Comparison of ENCODE assay signal across 23 cellular contexts in genomic region chr20:18815194-18815942, GRCh38. TPM values are rescaled to one million over a fixed set of nuclear protein-coding genes. Genes with fewer than 3 reads are reported as not detected.
DNase-seq lines count a peak whose midpoint lies in the region; ATAC-seq, FAIRE-seq and TF ChIP-seq lines count a peak whose summit lies in the region.
"Had no signal": no experiment of that assay in that cellular context is flagged by ENCODE, and none has a peak within 500 bp of the region (broad histone marks: within the 10 kb centered on the region; RNA-seq: fewer than 3 reads in every experiment).

No MANE protein-coding gene starts in this region.

- H3K4me3 ChIP-seq in GM12878 = no peak overlapping the region
- H3K4me3 ChIP-seq in CD8-positive, alpha-beta memory T cell (ENCODE audit: low read length) = no peak overlapping the region
- H3K4me3 ChIP-seq: GM23338 had no signal

- H3K27me3 ChIP-seq in GM12878 (replicated peaks in 1 of 2; ENCODE audit: control insufficient read depth in 2 of 2, insufficient read depth in 2 of 2, low read length in 1 of 2) = no peaks in the 10 kb centered on the region
- no peaks in the 10 kb centered on the region for H3K27me3 ChIP-seq in CD8-positive, alpha-beta memory T cell (ENCODE audit: insufficient read depth, low read length, poor library complexity, severe bottlenecking)

- no peaks in the 10 kb centered on the region for H3K9me3 ChIP-seq in GM12878 (replicated peaks; ENCODE audit: control insufficient read depth, insufficient read depth, low read length)
- H3K9me3 ChIP-seq in CD8-positive, alpha-beta memory T cell (ENCODE audit: low read length) = no peaks in the 10 kb centered on the region
- H3K9me3 ChIP-seq: Caco-2 had no signal

- FAIRE-seq in GM12891 (lab: Jason Lieb, UNC) = peak; percentile 62
- FAIRE-seq in GM12878 (lab: Jason Lieb, UNC) = no peak
- FAIRE-seq: G401.6, GM12892 had no signal

- H3K27me3 Mint-ChIP-seq in glutamatergic neuron (ENCODE audit: unreplicated experiment) = peaks cover 7% of the 10 kb centered on the region
- peaks cover 10 to 20% of the 10 kb centered on the region in 2 donors for H3K27me3 Mint-ChIP-seq in CD8-positive, alpha-beta memory T cell

- H3K27ac ChIP-seq in GM12878 (ENCODE audit: control insufficient read depth, insufficient read depth) = no peak overlapping the region
- H3K27ac ChIP-seq in CD8-positive, alpha-beta memory T cell (ENCODE audit: low read depth, low read length) = no peak overlapping the region

- no peaks in the 10 kb centered on the region for H3K4me1 ChIP-seq in GM12878 (ENCODE audit: control insufficient read depth, insufficient read depth, low read length)
- H3K4me1 ChIP-seq in CD8-positive, alpha-beta memory T cell (ENCODE audit: insufficient read depth, low read length) = no peaks in the 10 kb centered on the region

- RAD21 ChIA-PET in GM12878 (lab: Charles Lee; ENCODE audit: unreplicated experiment) = no interaction called here

- no peak overlapping the region for H3K9ac ChIP-seq in GM12878 (ENCODE audit: control insufficient read depth, insufficient read depth, low read length)

- H3K36me3 ChIP-seq in GM12878 (ENCODE audit: control insufficient read depth in 2 of 2, insufficient read depth in 2 of 2, low read length in 1 of 2) = no peaks in the 10 kb centered on the region
- H3K36me3 ChIP-seq in CD8-positive, alpha-beta memory T cell (ENCODE audit: insufficient read depth, low read length) = no peaks in the 10 kb centered on the region

- no peaks in the 10 kb centered on the region for H3K79me2 ChIP-seq in GM12878 (ENCODE audit: control insufficient read depth, insufficient read depth, low read length)

- H3K4me2 ChIP-seq in GM12878 (ENCODE audit: control insufficient read depth, insufficient read depth) = no peak overlapping the region
- H3K4me2 ChIP-seq: GM23338 had no signal

- SMC1A ChIA-PET in GM12878 (lab: Charles Lee; ENCODE audit: uncharacterized antibody, unreplicated experiment) = interaction anchor here (1.6 kb wide), 1 partner anchor 97 kb away, joined by 4 read pairs; no protein-coding TSS in a partner anchor

- H3K4me1 Mint-ChIP-seq in glutamatergic neuron (ENCODE audit: low read depth, unreplicated experiment) = peaks cover 6% of the 10 kb centered on the region
- H3K4me1 Mint-ChIP-seq in CD8-positive, alpha-beta memory T cell = no peaks in the 10 kb centered on the region
- H3K4me1 Mint-ChIP-seq: CD4-positive, alpha-beta memory T cell; GM23338; H9 had no signal

- TF ChIP-seq RAD21 in GM12878 (IDR thresholded peaks at IDR 0.05; ENCODE audit: insufficient read depth, low read depth, low read length) = no peak

- peaks cover 7% of the 10 kb centered on the region for H3K9me3 Mint-ChIP-seq in glutamatergic neuron (ENCODE audit: unreplicated experiment)
- H3K9me3 Mint-ChIP-seq in CD8-positive, alpha-beta memory T cell = no peaks in the 10 kb centered on the region
- H3K9me3 Mint-ChIP-seq: CD4-positive, alpha-beta memory T cell; GM23338; H9; HFFc6 had no signal

- TF ChIP-seq CTCF in GM12878 (IDR thresholded peaks at IDR 0.05 in 2 of 3, conservative IDR thresholded peaks at IDR 0.05 in 1 of 3; ENCODE audit: control insufficient read depth in 2 of 3, extremely low read depth in 1 of 3, insufficient read depth in 1 of 3, low read depth in 3 of 3, low read length in 3 of 3) (no peak), glutamatergic neuron (IDR thresholded peaks at IDR 0.05; ENCODE audit: partially characterized antibody, unreplicated experiment) (no peak)

- no peak overlapping the region for H3K27ac Mint-ChIP-seq in glutamatergic neuron (ENCODE audit: unreplicated experiment)
- no peak overlapping the region for H3K27ac Mint-ChIP-seq in CD8-positive, alpha-beta memory T cell
- H3K27ac Mint-ChIP-seq: CD4-positive, alpha-beta memory T cell; GM23338; H9; HFFc6 had no signal

- WGBS in GM12878 (ENCODE audit: insufficient coverage, insufficient replicate concordance, low lambda C conversion rate, missing lambda C conversion rate) = 56% methylated on average over 6 of the region's 6 CpGs

- CTCF ChIA-PET in GM12878 (lab: Yijun Ruan, JAX) = no interaction called here
- CTCF ChIA-PET in CD8-positive, alpha-beta memory T cell (lab: Charles Lee) = no interaction called here

- POLR2A ChIA-PET in GM12878 (lab: Charles Lee) = no interaction called here
- POLR2A ChIA-PET in CD8-positive, alpha-beta memory T cell (lab: Charles Lee) = no interaction called here

- no peaks in the 10 kb centered on the region for H4K20me1 ChIP-seq in GM12878 (ENCODE audit: control insufficient read depth, insufficient read depth)

- TF ChIP-seq POLR2A in GM12891 (IDR thresholded peaks at IDR 0.05; ENCODE audit: low read depth, low read length) (no peak), GM12878 (IDR thresholded peaks at IDR 0.05; ENCODE audit: low read depth, low read length) (no peak)

- no peak overlapping the region for H3K4me3 Mint-ChIP-seq in glutamatergic neuron (ENCODE audit: unreplicated experiment)
- H3K4me3 Mint-ChIP-seq in CD8-positive, alpha-beta memory T cell = no peak overlapping the region
- H3K4me3 Mint-ChIP-seq: CD4-positive, alpha-beta memory T cell; GM23338; H9; HFFc6 had no signal

- 0 out of 4 replicates have a peak, but pooled peaks of 1 of the 2 experiments have one; percentile 16 for TF ChIP-seq EP300 in GM12878 (IDR thresholded peaks at IDR 0.05; ENCODE audit: borderline replicate concordance in 1 of 2, control insufficient read depth in 1 of 2, low read depth in 2 of 2, low read length in 2 of 2)

- BruUV-seq in GM12878 (replicated peaks; lab: Mats Ljungman, UMichigan) = no TSS peak

- ATAC-seq in GM19372 (IDR thresholded peaks at IDR 0.05; ENCODE audit: low read depth, unreplicated experiment) (peak; percentile 59), HG02885 (IDR thresholded peaks at IDR 0.05; ENCODE audit: poor library complexity, unreplicated experiment) (peak; percentile 75), GM12878 (peak; percentile 31; the same call in 1 of the 3 replicates)
- ATAC-seq: GM23338, HCT116 had no signal

- DNase-seq in GM12891 (ENCODE audit: insufficient read length, low spot score) (no peak), GM12878 (ENCODE audit: low read depth, low spot score) (no peak), NCI-H1092 (lab: John Stamatoyannopoulos, UW) (no peak), NCI-H1417 (lab: John Stamatoyannopoulos, UW) (no peak), glutamatergic neuron (no peak)
- DNase-seq in CD8-positive, alpha-beta memory T cell = no peak
- DNase-seq: C1 segment of cervical spinal cord; Caco-2; CD4-positive, alpha-beta memory T cell; DMS153; DND-41; H9; HFFc6 had no signal

- in situ Hi-C loops in GM12878 (cut with MboI) = no loop called here

- peaks cover 18% of the 10 kb centered on the region for H3K36me3 Mint-ChIP-seq in glutamatergic neuron (ENCODE audit: unreplicated experiment)
- H3K36me3 Mint-ChIP-seq in CD8-positive, alpha-beta memory T cell = no peaks in the 10 kb centered on the region
- H3K36me3 Mint-ChIP-seq: CD4-positive, alpha-beta memory T cell had no signal

- intact Hi-C loops in GM12878 (cut with micrococcal nuclease; ENCODE audit: unreplicated experiment) = no loop called here

- H2AFZ ChIP-seq in GM12878 (ENCODE audit: control insufficient read depth, low read depth, low read length) = no peak overlapping the region
- H2AFZ ChIP-seq: GM23338 had no signal

TF ChIP-seq in GM12891, 5 proteins besides CTCF, POLR2A, EP300 and RAD21:
- TF ChIP-seq POLR2AphosphoS5 (IDR thresholded peaks at IDR 0.05; ENCODE audit: low read depth, low read length) = no peak
- no peak for TF ChIP-seq PAX5 (IDR thresholded peaks at IDR 0.05; ENCODE audit: insufficient read depth, low read length, severe bottlenecking)
- TF ChIP-seq POU2F2 (IDR thresholded peaks at IDR 0.05; ENCODE audit: low read depth, low read length) = no peak
- no peak for TF ChIP-seq SPI1 (IDR thresholded peaks at IDR 0.05; ENCODE audit: low read depth, low read length)
- TF ChIP-seq TAF1 (IDR thresholded peaks at IDR 0.05; ENCODE audit: low read depth, low read length) = no peak

TF ChIP-seq in GM12878, 131 proteins besides CTCF, POLR2A, EP300 and RAD21:
- TF ChIP-seq BCL11A (IDR thresholded peaks at IDR 0.05; ENCODE audit: low read depth, low read length) = no peak
- TF ChIP-seq ZNF24 (IDR thresholded peaks at IDR 0.05) = peak; percentile 88
- peak; percentile 56 for TF ChIP-seq RUNX3 (IDR thresholded peaks at IDR 0.05; ENCODE audit: low read length)
- TF ChIP-seq HCFC1 (IDR thresholded peaks at IDR 0.05; ENCODE audit: low read length) = no peak
- TF ChIP-seq NRF1 (conservative IDR thresholded peaks at IDR 0.05; ENCODE audit: low read depth, low read length) = no peak

RNA-seq across cellular contexts. Expression of gene SCP2D1, which starts 1.8 kb away (rescaled TPM):
- polyA plus RNA-seq in GM12891 (2012; ENCODE audit: low read depth, missing spikeins) = not detected
- total RNA-seq in GM12878 (2013; cell fraction: nucleolus; rRNA removed) = not detected in 2 replicates
- total RNA-seq in GM12878 (2014; rRNA removed) (not detected in 2 replicates), GM12878 (2014; rRNA removed; fragmentation: Illumina TruSeq; extraction: Trizol) (not detected in 2 replicates), GM12878 (2021) (not detected in 2 replicates), glutamatergic neuron (ENCODE audit: unreplicated experiment) (not detected)
- not detected for polyA plus RNA-seq in GM12878 (2011; ENCODE audit: low read depth)
- polyA plus RNA-seq in GM12878 (2011; rRNA removed) (not detected in 2 replicates), GM12878 (2014; fragmentation: Illumina TruSeq; extraction: Trizol) (not detected in 2 replicates), GM12878 (2014; fragmentation: Nextera tagmentation; extraction: Ambion mirVana) (not detected), GM12878 (2014; rRNA removed) (not detected in 2 replicates), GM12878 (2016; fragmentation: Nextera tagmentation; extraction: Ambion mirVana) (not detected)
- not detected in 2 replicates for polyA plus RNA-seq in GM12878 (2011; cell fraction: cytosol; rRNA removed)
- not detected in 2 replicates for polyA plus RNA-seq in GM12878 (2011; cell fraction: nucleus; rRNA removed)
- polyA plus RNA-seq in GM12878 (2012) = not detected in 2 replicates
- polyA minus RNA-seq in GM12878 (2011; rRNA and poly(A)+ RNA removed) = not detected in 2 replicates
- polyA minus RNA-seq in GM12878 (2011; cell fraction: cytosol; rRNA and poly(A)+ RNA removed) = not detected in 2 replicates
- not detected in 2 replicates for polyA minus RNA-seq in GM12878 (2011; cell fraction: nucleus; rRNA and poly(A)+ RNA removed)
- not detected for total RNA-seq in CD8-positive, alpha-beta memory T cell
- polyA plus RNA-seq in CD8-positive, alpha-beta memory T cell = not detected
- total RNA-seq: A172; A673; Caco-2; CD4-positive, alpha-beta memory T cell; GM23338; H4; H9; HFFc6 had no signal
- polyA plus RNA-seq: BJ; CD4-positive, alpha-beta memory T cell; GM23338 had no signal
